8 cellular contexts compared by ENCODE assay signal in the genomic region with DNA sequence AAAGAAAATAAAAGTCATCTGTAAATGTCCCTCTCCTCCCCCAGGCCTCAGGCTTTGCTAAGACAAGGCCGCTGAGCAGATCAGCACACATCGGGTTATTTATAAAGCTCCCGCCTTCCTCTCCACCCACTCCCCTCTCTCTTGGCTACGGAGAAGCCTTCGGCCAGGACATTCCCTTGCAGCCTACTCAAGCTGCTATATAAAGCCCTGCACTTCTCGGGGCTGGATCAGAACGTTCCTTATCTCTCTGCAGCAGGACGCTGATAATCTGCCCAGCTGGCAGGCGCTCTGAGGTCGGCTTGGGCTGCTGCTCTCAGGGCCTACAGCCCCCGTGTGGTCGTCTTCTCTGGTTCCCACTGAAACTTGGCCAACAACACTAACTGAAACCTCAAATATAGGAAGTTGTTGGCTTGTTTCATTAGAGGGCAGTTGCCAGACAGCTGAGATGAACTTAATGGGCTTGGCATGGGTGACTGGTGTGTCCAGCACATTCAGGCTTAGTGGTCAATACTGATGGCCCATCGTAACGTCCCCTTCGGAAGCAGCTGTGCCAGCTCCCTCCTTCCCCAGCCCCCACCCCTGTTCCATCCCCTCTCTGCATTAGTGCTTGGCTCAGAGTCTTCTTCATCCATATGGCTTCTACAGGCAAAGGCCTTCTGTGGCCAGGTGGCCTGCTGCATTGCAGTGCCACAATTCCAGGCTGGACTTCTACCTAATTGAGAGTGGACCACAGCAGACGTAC.
A peak's percentile ranks its signal among the peaks of the same experiment; 100 is the strongest.
DNase-seq lines count a peak whose midpoint lies in the region; ATAC-seq and TF ChIP-seq lines count a peak whose summit lies in the region.

No MANE protein-coding gene starts in this region.

- H3K9me3 Mint-ChIP-seq in naive B cell, result no peaks in the 10 kb centered on the region
- no peaks in the 10 kb centered on the region for H3K9me3 Mint-ChIP-seq in activated CD4-positive, alpha-beta T cell treated with anti-CD3 and anti-CD28 coated beads, Interleukin-2, amount 10 ng/mL, durations not matched to agents 24 days and 14 days

- H3K36me3 ChIP-seq in A673 (ENCODE audit: insufficient read depth, low read length, poor library complexity, severe bottlenecking), result no peaks in the 10 kb centered on the region

- H3K9me3 ChIP-seq in A673 (ENCODE audit: low read depth, low read length, poor library complexity, severe bottlenecking), result no peaks in the 10 kb centered on the region

- H3K4me1 ChIP-seq in A673 (ENCODE audit: insufficient read depth, low read length, poor library complexity, severe bottlenecking), result no peaks in the 10 kb centered on the region

- CTCF ChIA-PET in A673 (lab: Charles Lee), result interaction anchor here (0.9 to 1.2 kb wide), 2 partner anchors 15 to 271 kb away, joined by 3 read pairs; no protein-coding TSS in a partner anchor

- TF ChIP-seq CTCF in A673 (conservative IDR thresholded peaks at IDR 0.05; ENCODE audit: low read depth, low read length), result no peak

- no peaks in the 10 kb centered on the region for H3K36me3 Mint-ChIP-seq in naive B cell
- H3K36me3 Mint-ChIP-seq in activated CD4-positive, alpha-beta T cell treated with anti-CD3 and anti-CD28 coated beads, Interleukin-2, amount 10 ng/mL, durations not matched to agents 24 days and 14 days (ENCODE audit: low read depth), result no peaks in the 10 kb centered on the region

- H3K27ac ChIP-seq in A673 (ENCODE audit: low read depth, low read length, poor library complexity, severe bottlenecking), result no peak overlapping the region

- no peak overlapping the region for H3K4me3 ChIP-seq in A673 (ENCODE audit: low read depth, low read length, poor library complexity, severe bottlenecking)

- no TSS peak for BruUV-seq in A673 (replicated peaks; lab: Mats Ljungman, UMichigan)

- no peaks in the 10 kb centered on the region for H3K27me3 Mint-ChIP-seq in naive B cell
- peaks cover 16% of the 10 kb centered on the region for H3K27me3 Mint-ChIP-seq in activated CD4-positive, alpha-beta T cell treated with anti-CD3 and anti-CD28 coated beads, Interleukin-2, amount 10 ng/mL, durations not matched to agents 24 days and 14 days

- ATAC-seq in GM18520 (IDR thresholded peaks at IDR 0.05; ENCODE audit: unreplicated experiment) (peak; percentile 47), HG02870 (IDR thresholded peaks at IDR 0.05; ENCODE audit: unreplicated experiment) (peak; percentile 69), naive B cell (ENCODE audit: low read depth in 2 of 2) (peak; percentile 80)

- POLR2A ChIA-PET in A673 (lab: Charles Lee; ENCODE audit: low non-redundant PET), result no interaction called here

- DNase-seq in NOMO-1 treated with dmso at 0.1 percent for 144 hours (lab: John Stamatoyannopoulos, UW; ENCODE audit: unreplicated experiment) (peak; percentile 90), epidermal melanocyte (ENCODE audit: insufficient read length, low spot score) (peak; percentile 59), naive B cell (peak; percentile 68), A673 (ENCODE audit: low spot score) (no peak), LoVo (ENCODE audit: low spot score) (no peak)
- no peak for DNase-seq in activated CD4-positive, alpha-beta T cell treated with anti-CD3 and anti-CD28 coated beads, Interleukin-2, amount 10 ng/mL, durations not matched to agents 24 days and 14 days

- peak overlapping the region; percentile 8 to 85 (median 76) for H3K27ac Mint-ChIP-seq in naive B cell
- no peak overlapping the region for H3K27ac Mint-ChIP-seq in activated CD4-positive, alpha-beta T cell treated with anti-CD3 and anti-CD28 coated beads, Interleukin-2, amount 10 ng/mL, durations not matched to agents 24 days and 14 days

- peak overlapping the region; percentile 26 to 89 (median 80) for H3K4me3 Mint-ChIP-seq in naive B cell
- no peak overlapping the region for H3K4me3 Mint-ChIP-seq in activated CD4-positive, alpha-beta T cell treated with anti-CD3 and anti-CD28 coated beads, Interleukin-2, amount 10 ng/mL, durations not matched to agents 24 days and 14 days

- intact Hi-C loops in A673 (cut with micrococcal nuclease; ENCODE audit: unreplicated experiment), result no loop called here
- intact Hi-C loops in activated CD4-positive, alpha-beta T cell treated with anti-CD3 and anti-CD28 coated beads, Interleukin-2, amount 10 ng/mL, durations not matched to agents 24 days and 14 days (cut with micrococcal nuclease), result no loop called here

- H3K27me3 ChIP-seq in A673 (replicated peaks; ENCODE audit: insufficient read depth, low read depth, low read length, poor library complexity), result no peaks in the 10 kb centered on the region

- peaks cover 27 to 50% (median 40%) of the 10 kb centered on the region in 3 donors for H3K4me1 Mint-ChIP-seq in naive B cell
- H3K4me1 Mint-ChIP-seq in activated CD4-positive, alpha-beta T cell treated with anti-CD3 and anti-CD28 coated beads, Interleukin-2, amount 10 ng/mL, durations not matched to agents 24 days and 14 days, result peaks cover 38% of the 10 kb centered on the region

Comparison
In these comparisons a context has a peak if more than half of its experiments do, and no peak if none do; other contexts are left out.
1. DNase-seq: peak in NOMO-1 treated with dmso at 0.1 percent for 144 hours (single experiment), epidermal melanocyte (single experiment) and naive B cell (single experiment); none in A673 (single experiment), activated CD4-positive, alpha-beta T cell treated with anti-CD3 and anti-CD28 coated beads, Interleukin-2, amount 10 ng/mL, durations not matched to agents 24 days and 14 days (single experiment) and LoVo (single experiment).
2. Peak in every context shown above with its lines, with median percentiles within 50 percentile points of each other: ATAC-seq.